ENCODE assay signal across 10 cellular contexts in the genomic region with DNA sequence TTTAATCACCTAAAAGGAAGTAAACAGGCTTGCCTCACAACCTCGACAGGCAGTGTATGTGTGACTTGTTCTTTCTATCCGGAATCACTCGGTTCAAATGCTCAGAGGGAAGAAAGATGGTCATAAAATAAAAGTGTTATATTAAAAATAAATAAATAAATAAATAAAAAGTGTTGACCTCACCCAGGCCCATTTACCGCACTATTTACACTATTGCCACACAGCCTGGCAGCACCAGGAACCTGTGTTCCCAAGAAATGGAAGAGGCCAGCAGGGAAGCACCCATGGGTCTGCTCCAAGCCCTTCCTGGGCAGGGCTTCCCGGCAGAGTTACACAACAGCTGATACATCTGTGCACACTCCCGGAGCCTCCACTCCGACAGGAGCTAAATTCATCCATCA.
DNase-seq lines count a peak whose midpoint lies in the region; ATAC-seq, FAIRE-seq and TF ChIP-seq lines count a peak whose summit lies in the region.
"Had no signal": no experiment of that assay in that cellular context is flagged by ENCODE, and none has a peak within 500 bp of the region (broad histone marks: within the 10 kb centered on the region; RNA-seq: fewer than 3 reads in every experiment).

No MANE protein-coding gene starts in this region.

- intact Hi-C loops in stomach (cut with DNase I; ENCODE audit: low total_unique reads) = no loop called here

- no peaks in the 10 kb centered on the region for H3K27me3 Mint-ChIP-seq in astrocyte (ENCODE audit: low read depth, unreplicated experiment)

- H3K4me1 ChIP-seq in astrocyte (ENCODE audit: insufficient read depth, low read length) = peaks cover 8% of the 10 kb centered on the region
- peaks cover 16% of the 10 kb centered on the region for H3K4me1 ChIP-seq in hepatocyte (ENCODE audit: insufficient read depth)
- H3K4me1 ChIP-seq in stomach = peaks cover 13 to 72% (median 43%) of the 10 kb centered on the region in 4 donors

- no peaks in the 10 kb centered on the region for H3K9me2 ChIP-seq in hepatocyte (replicated peaks; ENCODE audit: insufficient read depth)

- peak; percentile 46 for DNase-seq in HT1080 (ENCODE audit: low read depth)
- peak; percentile 61 for DNase-seq in astrocyte (ENCODE audit: low read depth)
- peak; percentile 69 for DNase-seq in hepatocyte (ENCODE audit: low spot score)
- peak; percentile 71 for DNase-seq in stomach
- no peak for DNase-seq in stimulated activated CD4-positive, alpha-beta T cell treated with anti-CD3 and anti-CD28 coated beads, Interleukin-2, amount 100 ng/mL, for 24 hours
- DNase-seq in HEK293T (ENCODE audit: extremely low spot score) = no peak
- no peak for DNase-seq in stimulated activated effector memory CD8-positive, alpha-beta T cell treated with anti-CD3 and anti-CD28 coated beads, Interleukin-12 subunit alpha, Interleukin-12 subunit beta, amount 100 ng/mL, for 72 hours (ENCODE audit: low spot score in 2 of 2)
- DNase-seq: activated CD8-positive, alpha-beta memory T cell treated with anti-CD3 and anti-CD28 coated beads for 24 hours had no signal

- 35% methylated on average over 7 of the region's 7 CpGs for WGBS in hepatocyte (ENCODE audit: low lambda C conversion rate, missing lambda C conversion rate)
- 18 to 25% (median 22%) methylated on average over 7 of the region's 7 CpGs for WGBS in stomach, 5 donors

- ATAC-seq in HG03342 (IDR thresholded peaks at IDR 0.05; ENCODE audit: unreplicated experiment) = no peak
- ATAC-seq in stimulated activated effector memory CD8-positive, alpha-beta T cell treated with anti-CD3 and anti-CD28 coated beads, Interleukin-12 subunit alpha, Interleukin-12 subunit beta, amount 100 ng/mL, for 72 hours = no peak
- ATAC-seq: K562 had no signal

- H3K9ac ChIP-seq in astrocyte (ENCODE audit: low read length) = no peak overlapping the region

- POLR2A ChIA-PET in HEK293T (lab: Yijun Ruan, JAX) = no interaction called here

- TF ChIP-seq EP300 in stomach (IDR thresholded peaks at IDR 0.05) = peak; percentile 86

- TF ChIP-seq POLR2A in stomach (IDR thresholded peaks at IDR 0.05) = no peak

- no peaks in the 10 kb centered on the region for H3K9me3 Mint-ChIP-seq in astrocyte (ENCODE audit: unreplicated experiment)
- no peaks in the 10 kb centered on the region for H3K9me3 Mint-ChIP-seq in stimulated activated effector memory CD8-positive, alpha-beta T cell treated with anti-CD3 and anti-CD28 coated beads, Interleukin-12 subunit alpha, Interleukin-12 subunit beta, amount 100 ng/mL, for 72 hours

- FAIRE-seq in astrocyte (lab: Jason Lieb, UNC) = no peak
- FAIRE-seq: K562 had no signal

- H3K27ac Mint-ChIP-seq in astrocyte (ENCODE audit: unreplicated experiment) = peak overlapping the region; percentile 88
- H3K27ac Mint-ChIP-seq in stimulated activated effector memory CD8-positive, alpha-beta T cell treated with anti-CD3 and anti-CD28 coated beads, Interleukin-12 subunit alpha, Interleukin-12 subunit beta, amount 100 ng/mL, for 72 hours = no peak overlapping the region

- H3K4me3 ChIP-seq in astrocyte (ENCODE audit: insufficient read depth, low read depth, low read length) = no peak overlapping the region
- no peak overlapping the region for H3K4me3 ChIP-seq in hepatocyte
- H3K4me3 ChIP-seq in stomach = peak overlapping the region in 1 of 4 donors; percentile 1
- H3K4me3 ChIP-seq: K562 had no signal

- no peaks in the 10 kb centered on the region for H3K36me3 Mint-ChIP-seq in astrocyte (ENCODE audit: low read depth, unreplicated experiment)
- H3K36me3 Mint-ChIP-seq in stimulated activated effector memory CD8-positive, alpha-beta T cell treated with anti-CD3 and anti-CD28 coated beads, Interleukin-12 subunit alpha, Interleukin-12 subunit beta, amount 100 ng/mL, for 72 hours = no peaks in the 10 kb centered on the region

- TF ChIP-seq CTCF in astrocyte (IDR thresholded peaks at IDR 0.05; ENCODE audit: insufficient read depth, low read depth, low read length) = no peak
- TF ChIP-seq CTCF in hepatocyte (IDR thresholded peaks at IDR 0.05; ENCODE audit: poor library complexity) = no peak
- TF ChIP-seq CTCF in stomach (IDR thresholded peaks at IDR 0.05) = no peak

- H3K79me2 ChIP-seq in astrocyte (ENCODE audit: insufficient read depth, low read length) = no peaks in the 10 kb centered on the region
- H3K79me2 ChIP-seq in hepatocyte = peaks cover 52% of the 10 kb centered on the region

- CTCF ChIA-PET in HEK293T (lab: Yijun Ruan, JAX) = interaction anchor here (0.9 kb wide), 1 partner anchor 29 kb away, joined by 3 read pairs; no protein-coding TSS in a partner anchor

- H3K36me3 ChIP-seq in astrocyte (ENCODE audit: insufficient read depth, low read length) = no peaks in the 10 kb centered on the region
- no peaks in the 10 kb centered on the region for H3K36me3 ChIP-seq in hepatocyte (replicated peaks; ENCODE audit: insufficient read depth, low read depth)
- H3K36me3 ChIP-seq in stomach = no peaks in the 10 kb centered on the region

- H3K9me3 ChIP-seq in astrocyte (ENCODE audit: insufficient read depth, low read depth, low read length) = no peaks in the 10 kb centered on the region
- no peaks in the 10 kb centered on the region for H3K9me3 ChIP-seq in hepatocyte (ENCODE audit: low read depth)
- H3K9me3 ChIP-seq in stomach = no peaks in the 10 kb centered on the region

- peaks cover 44% of the 10 kb centered on the region for H3K4me1 Mint-ChIP-seq in astrocyte (ENCODE audit: low read depth, unreplicated experiment)
- peaks cover 17% of the 10 kb centered on the region for H3K4me1 Mint-ChIP-seq in stimulated activated effector memory CD8-positive, alpha-beta T cell treated with anti-CD3 and anti-CD28 coated beads, Interleukin-12 subunit alpha, Interleukin-12 subunit beta, amount 100 ng/mL, for 72 hours

- H3K27me3 ChIP-seq in astrocyte (ENCODE audit: insufficient read depth, low read length) (no peaks in the 10 kb centered on the region), hepatocyte (no peaks in the 10 kb centered on the region), stomach (no peaks in the 10 kb centered on the region)

- H4K20me1 ChIP-seq in astrocyte (ENCODE audit: insufficient read depth, low read length) (peaks cover 2% of the 10 kb centered on the region), hepatocyte (ENCODE audit: insufficient read depth, poor library complexity, severe bottlenecking) (no peaks in the 10 kb centered on the region)

- H2AFZ ChIP-seq in astrocyte (ENCODE audit: low read depth, low read length) (no peak overlapping the region), hepatocyte (no peak overlapping the region)

- H3K27ac ChIP-seq in astrocyte (ENCODE audit: low read depth, low read length) = no peak overlapping the region
- peak overlapping the region; percentile 70 for H3K27ac ChIP-seq in hepatocyte
- peak overlapping the region; percentile 62 to 84 (median 77) for H3K27ac ChIP-seq in stomach

- H3K4me2 ChIP-seq in astrocyte (ENCODE audit: low read length) (peak overlapping the region; percentile 73), hepatocyte (peak overlapping the region; percentile 64)

- H3K4me3 Mint-ChIP-seq in astrocyte (ENCODE audit: unreplicated experiment) = no peak overlapping the region
- H3K4me3 Mint-ChIP-seq in stimulated activated effector memory CD8-positive, alpha-beta T cell treated with anti-CD3 and anti-CD28 coated beads, Interleukin-12 subunit alpha, Interleukin-12 subunit beta, amount 100 ng/mL, for 72 hours = no peak overlapping the region

TF ChIP-seq in HEK293T, 16 proteins besides CTCF, POLR2A, EP300 and RAD21:
- no peak for TF ChIP-seq NFRKB (IDR thresholded peaks at IDR 0.05)
- TF ChIP-seq FOXA1 (IDR thresholded peaks at IDR 0.05) = no peak
- TF ChIP-seq TARDBP (IDR thresholded peaks at IDR 0.05) = no peak
- no peak for TF ChIP-seq ELF4 (IDR thresholded peaks at IDR 0.05)
- no peak for TF ChIP-seq SP1 (IDR thresholded peaks at IDR 0.05)
- TF ChIP-seq ARNT (IDR thresholded peaks at IDR 0.05) = no peak
TF ChIP-seq in HEK293T: peak in this region for 0.

Comparison
In these comparisons a context has a peak if more than half of its experiments do, and no peak if none do; other contexts are left out.
1. DNase-seq: peak in HT1080 (single experiment), astrocyte (single experiment), hepatocyte (single experiment) and stomach (single experiment); none in stimulated activated CD4-positive, alpha-beta T cell treated with anti-CD3 and anti-CD28 coated beads, Interleukin-2, amount 100 ng/mL, for 24 hours (0 of 2), HEK293T (single experiment) and stimulated activated effector memory CD8-positive, alpha-beta T cell treated with anti-CD3 and anti-CD28 coated beads, Interleukin-12 subunit alpha, Interleukin-12 subunit beta, amount 100 ng/mL, for 72 hours (0 of 2).